In the genomic region with DNA sequence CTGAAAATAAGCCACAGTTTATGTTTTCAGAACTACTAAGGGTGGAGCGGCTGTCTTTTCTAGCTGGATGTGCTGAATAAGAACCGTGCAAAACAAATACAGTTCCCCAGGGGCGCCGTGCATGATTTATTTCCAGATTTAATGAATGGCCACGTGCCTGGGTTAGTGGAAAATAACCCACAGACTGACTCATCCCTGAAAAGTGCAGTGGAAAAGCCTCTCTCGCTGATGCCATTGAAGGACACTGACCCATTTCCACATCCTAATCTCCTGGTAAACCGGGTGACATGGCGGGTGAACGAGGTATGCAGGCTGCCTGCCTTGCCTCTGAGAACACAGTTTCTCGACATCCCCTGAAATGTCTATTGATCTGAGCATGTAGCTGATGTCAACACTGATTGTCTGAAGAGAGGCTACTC, we compare ENCODE assay signal across 8 cellular contexts.
A peak's percentile ranks its signal among the peaks of the same experiment; 100 is the strongest.
DNase-seq lines count a peak whose midpoint lies in the region; ATAC-seq and TF ChIP-seq lines count a peak whose summit lies in the region.

No MANE protein-coding gene starts in this region.

- H3K36me3 ChIP-seq in Caco-2 (ENCODE audit: control insufficient read depth, insufficient read depth, low read length), result no peaks in the 10 kb centered on the region

- intact Hi-C loops in Caco-2 (cut with micrococcal nuclease; ENCODE audit: unreplicated experiment), result no loop called here

- H3K36me3 Mint-ChIP-seq in Caco-2 (ENCODE audit: insufficient read depth, unreplicated experiment), result no peaks in the 10 kb centered on the region

- peaks cover 19% of the 10 kb centered on the region for H3K4me1 Mint-ChIP-seq in Caco-2 (ENCODE audit: low read depth, unreplicated experiment)

- H3K4me3 ChIP-seq in Caco-2 (ENCODE audit: low read depth, low read length), result no peak overlapping the region

- peak in 1 of 2 experiments; percentile 20 for DNase-seq in Caco-2
- peak; percentile 30 for DNase-seq in NCI-H2171 treated with DMSO at 0.1 percent for 48 hours (lab: John Stamatoyannopoulos, UW)
- DNase-seq in epidermal melanocyte (ENCODE audit: insufficient read length, low spot score), result peak; percentile 55
- DNase-seq in non-pigmented ciliary epithelial cell (ENCODE audit: low read depth), result peak; percentile 30
- DNase-seq in stimulated activated CD4-positive, alpha-beta T cell treated with anti-CD3 and anti-CD28 coated beads, Interleukin-4, amount 100 ng/mL, for 4 hours, result no peak
- DNase-seq in NCI-H82 treated with DMSO at 0.1 percent for 48 hours (lab: John Stamatoyannopoulos, UW; ENCODE audit: unreplicated experiment), result no peak
- no peak for DNase-seq in NCI-H2196 (lab: John Stamatoyannopoulos, UW; ENCODE audit: unreplicated experiment)

- no peak overlapping the region for H3K27ac Mint-ChIP-seq in Caco-2 (ENCODE audit: unreplicated experiment)

- H3K9me3 Mint-ChIP-seq in Caco-2 (ENCODE audit: unreplicated experiment), result no peaks in the 10 kb centered on the region

- no peaks in the 10 kb centered on the region for H3K9me3 ChIP-seq in Caco-2

- no peak for TF ChIP-seq CTCF in Caco-2 (IDR thresholded peaks at IDR 0.05; ENCODE audit: insufficient read depth in 1 of 2, low read depth in 1 of 2, low read length in 1 of 2, severe bottlenecking in 1 of 2, unreplicated experiment in 1 of 2)

- ATAC-seq in HG02870 (IDR thresholded peaks at IDR 0.05; ENCODE audit: unreplicated experiment), result no peak

- H3K27me3 ChIP-seq in Caco-2 (replicated peaks; ENCODE audit: control insufficient read depth, insufficient read depth, low read length), result no peaks in the 10 kb centered on the region

- CTCF ChIA-PET in Caco-2 (lab: Charles Lee), result no interaction called here

- no peaks in the 10 kb centered on the region for H3K27me3 Mint-ChIP-seq in Caco-2 (ENCODE audit: insufficient read depth, unreplicated experiment)

- POLR2A ChIA-PET in Caco-2 (lab: Charles Lee), result no interaction called here

- peak overlapping the region; percentile 67 for H3K4me3 Mint-ChIP-seq in Caco-2 (ENCODE audit: unreplicated experiment)

- no TSS peak for BruUV-seq in Caco-2 (replicated peaks; lab: Mats Ljungman, UMichigan)

- H3K4me1 ChIP-seq in Caco-2, result no peaks in the 10 kb centered on the region

Comparison
In these comparisons a context has a peak if more than half of its experiments do, and no peak if none do; other contexts are left out.
1. DNase-seq: peak in NCI-H2171 treated with DMSO at 0.1 percent for 48 hours (single experiment), epidermal melanocyte (single experiment) and non-pigmented ciliary epithelial cell (single experiment); none in stimulated activated CD4-positive, alpha-beta T cell treated with anti-CD3 and anti-CD28 coated beads, Interleukin-4, amount 100 ng/mL, for 4 hours (0 of 2), NCI-H82 treated with DMSO at 0.1 percent for 48 hours (single experiment) and NCI-H2196 (single experiment).